In the genomic region with DNA sequence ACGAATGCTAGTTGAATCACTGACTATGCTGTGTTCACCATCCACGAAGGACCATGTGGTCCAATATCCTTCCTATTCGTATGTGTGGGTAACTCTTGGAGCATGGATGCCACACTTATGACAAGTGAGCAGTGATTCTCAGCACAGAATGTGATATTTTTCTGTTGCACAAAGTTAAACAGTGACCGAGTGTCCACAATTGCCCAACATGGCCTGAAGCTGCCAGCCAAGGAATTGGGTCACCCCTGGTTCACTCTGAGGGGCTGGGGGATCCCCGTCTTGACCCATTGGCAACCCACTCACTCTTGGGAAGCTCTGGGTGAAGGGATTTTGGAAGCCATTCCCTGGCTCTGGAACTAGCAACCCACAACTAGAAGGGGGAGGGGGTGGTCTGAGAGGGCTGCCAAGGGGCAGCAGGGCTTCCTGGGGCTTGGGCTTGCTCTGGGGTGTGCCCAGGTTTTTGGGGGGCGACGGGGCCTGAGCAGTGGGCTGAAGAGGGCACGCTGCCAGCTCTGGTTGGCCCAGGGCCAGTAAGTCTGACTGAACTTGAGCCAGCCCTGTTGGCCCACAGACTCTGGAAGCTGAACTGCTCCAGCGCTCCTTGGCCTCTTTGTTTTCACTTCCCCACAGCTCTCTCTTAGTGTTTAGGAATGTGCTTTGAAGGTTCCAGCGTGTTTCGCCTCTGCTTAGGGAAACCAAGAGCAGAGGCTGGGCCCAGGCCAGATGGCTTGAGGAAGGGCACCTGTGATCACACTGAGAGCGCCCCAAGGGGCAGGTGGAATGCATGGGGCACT, we compare ENCODE assay signal across 12 cellular contexts. TPM values are rescaled to one million over a fixed set of nuclear protein-coding genes. Genes with fewer than 3 reads are reported as not detected.
DNase-seq lines count a peak whose midpoint lies in the region; FAIRE-seq and TF ChIP-seq lines count a peak whose summit lies in the region.
"Had no signal": no experiment of that assay in that cellular context is flagged by ENCODE, and none has a peak within 500 bp of the region (broad histone marks: within the 10 kb centered on the region; RNA-seq: fewer than 3 reads in every experiment).

No MANE protein-coding gene starts in this region.

- no peak overlapping the region for H3K27ac ChIP-seq in astrocyte (ENCODE audit: low read depth, low read length)
- peak overlapping the region; percentile 36 for H3K27ac ChIP-seq in hepatocyte
- H3K27ac ChIP-seq in small intestine (ENCODE audit: low read depth in 1 of 2, low read length in 1 of 2), result peak overlapping the region in 1 of 2 donors; percentile 41

- H3K4me2 ChIP-seq in astrocyte (ENCODE audit: low read length) (peak overlapping the region; percentile 11), hepatocyte (no peak overlapping the region)

- H3K9me3 Mint-ChIP-seq in astrocyte (ENCODE audit: unreplicated experiment), result no peaks in the 10 kb centered on the region
- H3K9me3 Mint-ChIP-seq: CD4-positive, alpha-beta memory T cell had no signal

- H3K9ac ChIP-seq in astrocyte (ENCODE audit: low read length), result no peak overlapping the region

- H3K36me3 ChIP-seq in astrocyte (ENCODE audit: insufficient read depth, low read length), result no peaks in the 10 kb centered on the region
- no peaks in the 10 kb centered on the region for H3K36me3 ChIP-seq in hepatocyte (replicated peaks; ENCODE audit: insufficient read depth, low read depth)
- no peaks in the 10 kb centered on the region for H3K36me3 ChIP-seq in small intestine (ENCODE audit: control insufficient read depth in 2 of 2, insufficient read depth in 2 of 2, low read length in 2 of 2)

- FAIRE-seq in astrocyte (lab: Jason Lieb, UNC) (peak; percentile 20), small intestine (lab: Jason Lieb, UNC) (no peak)

- H2AFZ ChIP-seq in astrocyte (ENCODE audit: low read depth, low read length) (no peak overlapping the region), hepatocyte (no peak overlapping the region)

- H3K4me3 ChIP-seq in astrocyte (ENCODE audit: insufficient read depth, low read depth, low read length) (no peak overlapping the region), hepatocyte (no peak overlapping the region), small intestine (ENCODE audit: low read depth in 1 of 2, low read length in 2 of 2) (no peak overlapping the region)

- H3K27me3 ChIP-seq in astrocyte (ENCODE audit: insufficient read depth, low read length) (no peaks in the 10 kb centered on the region), hepatocyte (peaks cover 23% of the 10 kb centered on the region), small intestine (ENCODE audit: control insufficient read depth in 2 of 2, insufficient read depth in 2 of 2, low read length in 2 of 2) (no peaks in the 10 kb centered on the region)

- DNase-seq in ELF-1 (ENCODE audit: low read depth, low spot score), result peak; percentile 77
- DNase-seq in astrocyte (ENCODE audit: low read depth), result peak; percentile 60
- DNase-seq in hepatocyte (ENCODE audit: low spot score), result no peak
- DNase-seq in pulmonary artery endothelial cell (ENCODE audit: low read depth, low spot score), result peak; percentile 10
- DNase-seq in stimulated activated CD4-positive, alpha-beta T cell treated with anti-CD3 and anti-CD28 coated beads, Interleukin-4, amount 100 ng/mL, for 4 hours, result no peak
- no peak for DNase-seq in small intestine
- DNase-seq in NCI-H2107 treated with DMSO at 0.1 percent for 48 hours (lab: John Stamatoyannopoulos, UW; ENCODE audit: unreplicated experiment), result no peak
- DNase-seq in NCI-H1930 (lab: John Stamatoyannopoulos, UW), result no peak
- DNase-seq: activated T-cell treated with anti-CD3 and anti-CD28 coated beads for 4 hours; CD4-positive, alpha-beta memory T cell; GOT3; stimulated activated CD4-positive, alpha-beta T cell treated with anti-CD3 and anti-CD28 coated beads, Interleukin-2, amount 100 ng/mL, for 24 hours had no signal

- H3K27me3 Mint-ChIP-seq in astrocyte (ENCODE audit: low read depth, unreplicated experiment), result peaks cover 35% of the 10 kb centered on the region
- H3K27me3 Mint-ChIP-seq: CD4-positive, alpha-beta memory T cell had no signal

- H3K36me3 Mint-ChIP-seq in astrocyte (ENCODE audit: low read depth, unreplicated experiment), result peaks cover 2% of the 10 kb centered on the region
- H3K36me3 Mint-ChIP-seq: CD4-positive, alpha-beta memory T cell had no signal

- no peaks in the 10 kb centered on the region for H3K9me2 ChIP-seq in hepatocyte (replicated peaks; ENCODE audit: insufficient read depth)

- H3K4me3 Mint-ChIP-seq in astrocyte (ENCODE audit: unreplicated experiment), result no peak overlapping the region
- H3K4me3 Mint-ChIP-seq: CD4-positive, alpha-beta memory T cell had no signal

- no peak overlapping the region for H3K27ac Mint-ChIP-seq in astrocyte (ENCODE audit: unreplicated experiment)

- H3K4me1 Mint-ChIP-seq in astrocyte (ENCODE audit: low read depth, unreplicated experiment), result peaks cover 2% of the 10 kb centered on the region
- H3K4me1 Mint-ChIP-seq: CD4-positive, alpha-beta memory T cell had no signal

- H3K9me3 ChIP-seq in astrocyte (ENCODE audit: insufficient read depth, low read depth, low read length) (no peaks in the 10 kb centered on the region), hepatocyte (ENCODE audit: low read depth) (no peaks in the 10 kb centered on the region), small intestine (ENCODE audit: control insufficient read depth, low read depth) (no peaks in the 10 kb centered on the region)

- no peak for TF ChIP-seq CTCF in astrocyte (IDR thresholded peaks at IDR 0.05; ENCODE audit: insufficient read depth, low read depth, low read length)
- no peak for TF ChIP-seq CTCF in hepatocyte (IDR thresholded peaks at IDR 0.05; ENCODE audit: poor library complexity)

- H3K4me1 ChIP-seq in astrocyte (ENCODE audit: insufficient read depth, low read length) (peaks cover 19% of the 10 kb centered on the region), hepatocyte (ENCODE audit: insufficient read depth) (peaks cover 22% of the 10 kb centered on the region), small intestine (ENCODE audit: control insufficient read depth in 2 of 2, insufficient read depth in 1 of 2, low read depth in 1 of 2, low read length in 1 of 2) (no peaks in the 10 kb centered on the region)

- peaks cover 3% of the 10 kb centered on the region for H4K20me1 ChIP-seq in astrocyte (ENCODE audit: insufficient read depth, low read length)
- no peaks in the 10 kb centered on the region for H4K20me1 ChIP-seq in hepatocyte (ENCODE audit: insufficient read depth, poor library complexity, severe bottlenecking)

- WGBS in hepatocyte (ENCODE audit: low lambda C conversion rate, missing lambda C conversion rate), result 48% methylated on average over 12 of the region's 12 CpGs
- WGBS in small intestine, 3 donors, result 31 to 41% (median 37%) methylated on average over 11 to 12 of the region's 12 CpGs

- H3K79me2 ChIP-seq in astrocyte (ENCODE audit: insufficient read depth, low read length), result no peaks in the 10 kb centered on the region
- peaks cover 5% of the 10 kb centered on the region for H3K79me2 ChIP-seq in hepatocyte

RNA-seq across cellular contexts. Expression of gene BCOR, which starts 43.1 kb away (rescaled TPM):
- total RNA-seq in astrocyte (9.0 TPM in 2 replicates), hepatocyte (22.7 and 22.9 TPM in 2 replicates), pulmonary artery endothelial cell (9.8 and 11.0 TPM in 2 replicates)
- polyA plus RNA-seq in hepatocyte (13.6 and 15.3 TPM in 2 replicates), small intestine (10 to 100 TPM in 1 of 3 donors, 1 to 10 TPM in 2; 5.1 to 10.4 (median 6.5) TPM)

Comparison
In these comparisons a context has a peak if more than half of its experiments do, and no peak if none do; other contexts are left out.
1. DNase-seq: peak in ELF-1 (single experiment), astrocyte (single experiment) and pulmonary artery endothelial cell (single experiment); none in hepatocyte (single experiment), stimulated activated CD4-positive, alpha-beta T cell treated with anti-CD3 and anti-CD28 coated beads, Interleukin-4, amount 100 ng/mL, for 4 hours (0 of 2), small intestine (single experiment), NCI-H2107 treated with DMSO at 0.1 percent for 48 hours (single experiment) and NCI-H1930 (0 of 2).